In genomic region chr7:116977172-116977571, GRCh38 we compare ENCODE assay signal across 25 cellular contexts. TPM values are rescaled to one million over a fixed set of nuclear protein-coding genes. Genes with fewer than 3 reads are reported as not detected.
DNase-seq lines count a peak whose midpoint lies in the region; ATAC-seq and TF ChIP-seq lines count a peak whose summit lies in the region.
"Had no signal": no experiment of that assay in that cellular context is flagged by ENCODE, and none has a peak within 500 bp of the region (broad histone marks: within the 10 kb centered on the region; RNA-seq: fewer than 3 reads in every experiment).

No MANE protein-coding gene starts in this region.

- H3K36me3 ChIP-seq in adipocyte (ENCODE audit: control insufficient read depth, insufficient read depth, low read length, severe bottlenecking): no peaks in the 10 kb centered on the region
- H3K36me3 ChIP-seq in brain microvascular endothelial cell (replicated peaks): no peaks in the 10 kb centered on the region
- H3K36me3 ChIP-seq: breast epithelium, esophagus muscularis mucosa, neural progenitor cell, tibial nerve had no signal

- DNase-seq in AG08396 (ENCODE audit: low spot score) (peak; percentile 28), HFFc6 (no peak), adipocyte (ENCODE audit: low read depth) (peak; percentile 41), iris pigment epithelial cell (ENCODE audit: low read depth) (peak; percentile 54), GM10266 (ENCODE audit: extremely low spot score) (no peak), brain microvascular endothelial cell (no peak)
- no peak for DNase-seq in effector memory CD8-positive, alpha-beta T cell
- no peak for DNase-seq in NK-92 treated with Interleukin-12 subunit alpha and Interleukin-12 subunit beta, amount 100 ng/mL, for 24 hours (lab: John Stamatoyannopoulos, UW)
- DNase-seq: activated CD4-positive, alpha-beta memory T cell treated with anti-CD3 and anti-CD28 coated beads, Interleukin-2, amount 10 ng/mL, durations not matched to agents 7 days and 5 days; activated gamma-delta T cell; COR-L47; DMS79; NCI-H2081 treated with DMSO at 0.1 percent for 48 hours; NCI-H446; NCI-H82; posterior cingulate gyrus; SHP77 treated with DMSO at 0.1 percent for 48 hours; T-helper 1 cell had no signal

- H3K4me3 ChIP-seq in adipocyte (ENCODE audit: low read length) (no peak overlapping the region), brain microvascular endothelial cell (ENCODE audit: low read depth, low read length) (no peak overlapping the region)
- H3K4me3 ChIP-seq: BLaER1 treated with 17β-estradiol and CSF1 and Interleukin-3, amounts not matched to agents 10 nM and 100 nM; breast epithelium; coronary artery; esophagus muscularis mucosa; neural progenitor cell; tibial nerve had no signal

- no peaks in the 10 kb centered on the region for H3K9me3 ChIP-seq in adipocyte (ENCODE audit: control insufficient read depth, low read length)
- H3K9me3 ChIP-seq: breast epithelium, esophagus muscularis mucosa, tibial nerve had no signal

- H3K4me1 ChIP-seq in adipocyte (ENCODE audit: control insufficient read depth, insufficient read depth, low read length): peaks cover 9% of the 10 kb centered on the region
- H3K4me1 ChIP-seq: BLaER1 treated with 17β-estradiol and CSF1 and Interleukin-3, amounts not matched to agents 10 nM and 100 nM; breast epithelium; tibial nerve had no signal

- H3K4me3 Mint-ChIP-seq in HFFc6: no peak overlapping the region; the same call in 1 of the 2 replicates
- H3K4me3 Mint-ChIP-seq in effector memory CD8-positive, alpha-beta T cell: no peak overlapping the region
- H3K4me3 Mint-ChIP-seq: activated CD4-positive, alpha-beta memory T cell treated with anti-CD3 and anti-CD28 coated beads, Interleukin-2, amount 10 ng/mL, durations not matched to agents 7 days and 5 days; neural progenitor cell had no signal

- TF ChIP-seq CTCF in HFFc6 (IDR thresholded peaks at IDR 0.05) (no peak), GM10266 (IDR thresholded peaks at IDR 0.05; ENCODE audit: control insufficient read depth, insufficient read depth, low read depth, missing control alignments) (no peak), brain microvascular endothelial cell (IDR thresholded peaks at IDR 0.05; ENCODE audit: low read depth, low read length, missing control alignments) (no peak)

- no peak overlapping the region for H3K27ac ChIP-seq in brain microvascular endothelial cell
- H3K27ac ChIP-seq: BLaER1 treated with 17β-estradiol and CSF1 and Interleukin-3, amounts not matched to agents 10 nM and 100 nM; breast epithelium; coronary artery; esophagus muscularis mucosa; neural progenitor cell; tibial nerve had no signal

- H3K27ac Mint-ChIP-seq in HFFc6: peak overlapping the region; percentile 68; the same call in 1 of the 2 replicates
- no peak overlapping the region for H3K27ac Mint-ChIP-seq in effector memory CD8-positive, alpha-beta T cell
- H3K27ac Mint-ChIP-seq: activated CD4-positive, alpha-beta memory T cell treated with anti-CD3 and anti-CD28 coated beads, Interleukin-2, amount 10 ng/mL, durations not matched to agents 7 days and 5 days; neural progenitor cell had no signal

- no peak for ATAC-seq in effector memory CD8-positive, alpha-beta T cell (replicated peaks)
- ATAC-seq: activated CD4-positive, CD25-positive, alpha-beta regulatory T cell treated with anti-CD3 and anti-CD28 coated beads, Interleukin-2, amount 50 U/mL, for 24 hours had no signal

- H3K4me1 Mint-ChIP-seq in HFFc6 (ENCODE audit: low read depth): peaks cover 38% of the 10 kb centered on the region
- H3K4me1 Mint-ChIP-seq in effector memory CD8-positive, alpha-beta T cell (ENCODE audit: low read depth in 2 of 2): peaks cover 3 to 10% of the 10 kb centered on the region in 2 donors
- H3K4me1 Mint-ChIP-seq: activated CD4-positive, alpha-beta memory T cell treated with anti-CD3 and anti-CD28 coated beads, Interleukin-2, amount 10 ng/mL, durations not matched to agents 7 days and 5 days had no signal

- peaks cover 5% of the 10 kb centered on the region; the same call in 1 of the 2 replicates for H3K36me3 Mint-ChIP-seq in HFFc6 (ENCODE audit: low read depth)
- peaks cover 4% of the 10 kb centered on the region for H3K36me3 Mint-ChIP-seq in effector memory CD8-positive, alpha-beta T cell (ENCODE audit: insufficient read depth)

- H3K27me3 ChIP-seq in adipocyte (replicated peaks; ENCODE audit: control insufficient read depth, insufficient read depth, low read length): no peaks in the 10 kb centered on the region
- no peaks in the 10 kb centered on the region for H3K27me3 ChIP-seq in brain microvascular endothelial cell (replicated peaks)
- H3K27me3 ChIP-seq: BLaER1 treated with 17β-estradiol and CSF1 and Interleukin-3, amounts not matched to agents 10 nM and 100 nM; breast epithelium; esophagus muscularis mucosa; neural progenitor cell; tibial nerve had no signal

- no peaks in the 10 kb centered on the region; the same call in 1 of the 2 replicates for H3K27me3 Mint-ChIP-seq in HFFc6 (ENCODE audit: insufficient read depth)
- H3K27me3 Mint-ChIP-seq in effector memory CD8-positive, alpha-beta T cell: no peaks in the 10 kb centered on the region
- H3K27me3 Mint-ChIP-seq: activated CD4-positive, alpha-beta memory T cell treated with anti-CD3 and anti-CD28 coated beads, Interleukin-2, amount 10 ng/mL, durations not matched to agents 7 days and 5 days had no signal

- in situ Hi-C loops in brain microvascular endothelial cell (cut with HindIII; ENCODE audit: low pct_ligation_motif_present, low sequenced_read_pairs): no loop called here

- no peak overlapping the region for H3K9ac ChIP-seq in adipocyte (ENCODE audit: low read length)
- H3K9ac ChIP-seq: BLaER1 treated with 17β-estradiol and CSF1 and Interleukin-3, amounts not matched to agents 10 nM and 100 nM; neural progenitor cell had no signal

- no peaks in the 10 kb centered on the region for H3K9me3 Mint-ChIP-seq in HFFc6
- H3K9me3 Mint-ChIP-seq in effector memory CD8-positive, alpha-beta T cell: no peaks in the 10 kb centered on the region
- H3K9me3 Mint-ChIP-seq: activated CD4-positive, alpha-beta memory T cell treated with anti-CD3 and anti-CD28 coated beads, Interleukin-2, amount 10 ng/mL, durations not matched to agents 7 days and 5 days had no signal

RNA-seq across cellular contexts. Expression of gene ST7, which starts 23.9 kb away (rescaled TPM):
- total RNA-seq in HFFc6 (2021; fragmentation: NEBNext Ultra II Directional; extraction: Animal tissue kit (Norgen Biotek cat#: 25700)): 10 to 100 TPM; 13.5 to 18.8 (median 16.8) TPM

Comparison
In these comparisons a context has a peak if more than half of its experiments do, and no peak if none do; other contexts are left out.
1. DNase-seq: peak in AG08396 (single experiment), adipocyte (single experiment) and iris pigment epithelial cell (single experiment); none in HFFc6 (single experiment), effector memory CD8-positive, alpha-beta T cell (0 of 3), GM10266 (single experiment), brain microvascular endothelial cell (single experiment) and NK-92 treated with Interleukin-12 subunit alpha and Interleukin-12 subunit beta, amount 100 ng/mL, for 24 hours (single experiment).